In genomic region chr15:43329960-43330779, GRCh38 we compare ENCODE assay signal across 8 cellular contexts. TPM values are rescaled to one million over a fixed set of nuclear protein-coding genes. Genes with fewer than 3 reads are reported as not detected.
A peak's percentile ranks its signal among the peaks of the same experiment; 100 is the strongest.
DNase-seq lines count a peak whose midpoint lies in the region; ATAC-seq and TF ChIP-seq lines count a peak whose summit lies in the region.

A gene with protein sequence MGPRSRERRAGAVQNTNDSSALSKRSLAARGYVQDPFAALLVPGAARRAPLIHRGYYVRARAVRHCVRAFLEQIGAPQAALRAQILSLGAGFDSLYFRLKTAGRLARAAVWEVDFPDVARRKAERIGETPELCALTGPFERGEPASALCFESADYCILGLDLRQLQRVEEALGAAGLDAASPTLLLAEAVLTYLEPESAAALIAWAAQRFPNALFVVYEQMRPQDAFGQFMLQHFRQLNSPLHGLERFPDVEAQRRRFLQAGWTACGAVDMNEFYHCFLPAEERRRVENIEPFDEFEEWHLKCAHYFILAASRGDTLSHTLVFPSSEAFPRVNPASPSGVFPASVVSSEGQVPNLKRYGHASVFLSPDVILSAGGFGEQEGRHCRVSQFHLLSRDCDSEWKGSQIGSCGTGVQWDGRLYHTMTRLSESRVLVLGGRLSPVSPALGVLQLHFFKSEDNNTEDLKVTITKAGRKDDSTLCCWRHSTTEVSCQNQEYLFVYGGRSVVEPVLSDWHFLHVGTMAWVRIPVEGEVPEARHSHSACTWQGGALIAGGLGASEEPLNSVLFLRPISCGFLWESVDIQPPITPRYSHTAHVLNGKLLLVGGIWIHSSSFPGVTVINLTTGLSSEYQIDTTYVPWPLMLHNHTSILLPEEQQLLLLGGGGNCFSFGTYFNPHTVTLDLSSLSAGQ (minus strand): TSS chr15:43330573. CDS start chr15:43330489, 84 bp downstream.

- DNase-seq in AG09309 (ENCODE audit: low read depth): peak; percentile 65
- DNase-seq in NCI-H460 (ENCODE audit: extremely low read depth, low read depth): peak; percentile 94
- peak; percentile 86 for DNase-seq in activated CD4-positive, CD25-positive, alpha-beta regulatory T cell treated with anti-CD3 and anti-CD28 coated beads, Interleukin-2, amount 50 U/mL, for 72 hours
- peak; percentile 96 for DNase-seq in cerebellar cortex (ENCODE audit: low spot score)
- peak; percentile 96 for DNase-seq in islet precursor cell
- DNase-seq in stimulated activated CD4-positive, alpha-beta T cell treated with anti-CD3 and anti-CD28 coated beads, Interleukin-12 subunit alpha, Interleukin-12 subunit beta, amount 100 ng/mL, for 4 hours: peak; percentile 83

- H3K4me3 ChIP-seq in AG09309 (ENCODE audit: control insufficient read depth, low read depth, low read length): peak within 1 kb of the TSS; percentile 90

- ATAC-seq in GM19025 (IDR thresholded peaks at IDR 0.05; ENCODE audit: low read depth, unreplicated experiment): peak; percentile 88
- ATAC-seq in HG03342 (IDR thresholded peaks at IDR 0.05; ENCODE audit: unreplicated experiment): peak; percentile 91

- no peak for TF ChIP-seq CTCF in AG09309 (IDR thresholded peaks at IDR 0.05; ENCODE audit: control insufficient read depth, insufficient read depth, low read depth, low read length, missing control alignments)

RNA-seq across cellular contexts. Expression of the gene that starts here (rescaled TPM):
- 10.0 and 11.8 TPM in 2 replicates for total RNA-seq in NCI-H460 (2014; rRNA removed; shearing (Covaris generic))
- polyA plus RNA-seq in NCI-H460 (2014; cell fraction: nucleus; rRNA removed): 11.6 and 11.9 TPM in 2 replicates

Comparison
In these comparisons a context has a peak if more than half of its experiments do, and no peak if none do; other contexts are left out.
1. Peak in every context shown above with its lines: DNase-seq, ATAC-seq and H3K4me3 ChIP-seq.